10 cellular contexts compared by ENCODE assay signal in genomic region chr1:214558002-214558770, GRCh38. TPM values are rescaled to one million over a fixed set of nuclear protein-coding genes. Genes with fewer than 3 reads are reported as not detected.
DNase-seq lines count a peak whose midpoint lies in the region; ATAC-seq, FAIRE-seq and TF ChIP-seq lines count a peak whose summit lies in the region.
"Had no signal": no experiment of that assay in that cellular context is flagged by ENCODE, and none has a peak within 500 bp of the region (broad histone marks: within the 10 kb centered on the region; RNA-seq: fewer than 3 reads in every experiment).

No MANE protein-coding gene starts in this region.

- TF ChIP-seq CTCF in GM12878 (IDR thresholded peaks at IDR 0.05 in 2 of 3, conservative IDR thresholded peaks at IDR 0.05 in 1 of 3; ENCODE audit: control insufficient read depth in 2 of 3, extremely low read depth in 1 of 3, insufficient read depth in 1 of 3, low read depth in 3 of 3, low read length in 3 of 3) (no peak), upper lobe of right lung (IDR thresholded peaks at IDR 0.05) (no peak)

- in situ Hi-C loops in GM12878 (cut with MboI), result no loop called here

- H3K23ac ChIP-seq in trophoblast cell (ENCODE audit: low read length), result no peak overlapping the region

- no TSS peak for BruUV-seq in GM12878 (replicated peaks; lab: Mats Ljungman, UMichigan)

- RAD21 ChIA-PET in GM12878 (lab: Charles Lee; ENCODE audit: unreplicated experiment), result interaction anchor here (0.6 to 2.1 kb wide), 4 partner anchors 23 to 210 kb away, joined by 3 to 5 read pairs (median 4); no protein-coding TSS in a partner anchor

- TF ChIP-seq POLR2A in GM12878 (IDR thresholded peaks at IDR 0.05; ENCODE audit: low read depth, low read length), result no peak
- no peak for TF ChIP-seq POLR2A in GM12892 (IDR thresholded peaks at IDR 0.05; ENCODE audit: low read depth, low read length)

- no peak overlapping the region for H3K4ac ChIP-seq in trophoblast cell (ENCODE audit: low read depth, low read length)

- intact Hi-C loops in GM12878 (cut with micrococcal nuclease; ENCODE audit: unreplicated experiment), result loop anchor here (5.0 kb wide), 1 partner anchor 121 kb away; no protein-coding TSS in a partner anchor
- intact Hi-C loops in activated T-helper 2 cell treated with anti-CD3 and anti-CD28 coated beads, Interferon-gamma antibody, Interleukin-2, Interleukin-4, amounts not matched to agents 10 μg/mL and 5 μg/mL and 100 μg/mL, durations not matched to agents 14 hours and 24 hours and 36 hours (cut with micrococcal nuclease), result no loop called here
- intact Hi-C loops in upper lobe of right lung (cut with DNase I), result no loop called here

- POLR2A ChIA-PET in GM12878 (lab: Charles Lee), result interaction anchor here (0.6 to 1.8 kb wide), 2 partner anchors 10 to 12 kb away, joined by 4 to 6 read pairs; no protein-coding TSS in a partner anchor

- TF ChIP-seq RAD21 in GM12878 (IDR thresholded peaks at IDR 0.05; ENCODE audit: insufficient read depth, low read depth, low read length), result no peak

- no peak for DNase-seq in GM12878 (ENCODE audit: low read depth, low spot score)
- DNase-seq in trophoblast cell, result no peak
- DNase-seq in HUDEP-2 (lab: John Stamatoyannopoulos, UW; ENCODE audit: unreplicated experiment in 76 of 76), result no peak
- DNase-seq in activated T-helper 2 cell treated with anti-CD3 and anti-CD28 coated beads, Interferon-gamma antibody, Interleukin-2, Interleukin-4, amounts not matched to agents 10 μg/mL and 5 μg/mL and 100 μg/mL, durations not matched to agents 14 hours and 24 hours and 36 hours (ENCODE audit: low spot score), result no peak
- no peak for DNase-seq in GM12892 (ENCODE audit: insufficient read length)
- no peak for DNase-seq in upper lobe of right lung
- DNase-seq: MM.1S had no signal

- SMC1A ChIA-PET in GM12878 (lab: Charles Lee; ENCODE audit: uncharacterized antibody, unreplicated experiment), result interaction anchor here (2.0 to 8.2 kb wide), 3 partner anchors 8 to 17 kb away, joined by 4 to 64 read pairs (median 10); no protein-coding TSS in a partner anchor

- H3K9me3 ChIP-seq in GM12878 (replicated peaks; ENCODE audit: control insufficient read depth, insufficient read depth, low read length), result no peaks in the 10 kb centered on the region
- no peaks in the 10 kb centered on the region for H3K9me3 ChIP-seq in trophoblast cell (ENCODE audit: insufficient read depth, low read depth, low read length)
- no peaks in the 10 kb centered on the region for H3K9me3 ChIP-seq in upper lobe of right lung

- no peaks in the 10 kb centered on the region for H3K36me3 ChIP-seq in GM12878 (ENCODE audit: control insufficient read depth in 2 of 2, insufficient read depth in 2 of 2, low read length in 1 of 2)
- H3K36me3 ChIP-seq in trophoblast cell (ENCODE audit: control insufficient read depth in 1 of 2, insufficient read depth in 2 of 2, low read length in 2 of 2), result no peaks in the 10 kb centered on the region
- no peaks in the 10 kb centered on the region for H3K36me3 ChIP-seq in upper lobe of right lung
- H3K36me3 ChIP-seq: cardiac muscle cell had no signal

- no peaks in the 10 kb centered on the region; a peak in 1 of 4 replicates for H3K27me3 ChIP-seq in GM12878 (replicated peaks in 1 of 2; ENCODE audit: control insufficient read depth in 2 of 2, insufficient read depth in 2 of 2, low read length in 1 of 2)
- H3K27me3 ChIP-seq in trophoblast cell (ENCODE audit: insufficient read depth, low read length), result no peaks in the 10 kb centered on the region
- no peaks in the 10 kb centered on the region for H3K27me3 ChIP-seq in upper lobe of right lung
- H3K27me3 ChIP-seq: cardiac muscle cell had no signal

- H3K4me1 ChIP-seq in GM12878 (ENCODE audit: control insufficient read depth, insufficient read depth, low read length) (no peaks in the 10 kb centered on the region), trophoblast cell (ENCODE audit: control insufficient read depth in 1 of 2, insufficient read depth in 2 of 2, low read length in 2 of 2) (peaks cover 12 to 19% of the 10 kb centered on the region in 2 experiments), upper lobe of right lung (no peaks in the 10 kb centered on the region)

- H3K4me1 Mint-ChIP-seq in activated T-helper 2 cell treated with anti-CD3 and anti-CD28 coated beads, Interferon-gamma antibody, Interleukin-2, Interleukin-4, amounts not matched to agents 10 μg/mL and 5 μg/mL and 100 μg/mL, durations not matched to agents 14 hours and 24 hours and 36 hours (ENCODE audit: low read depth), result peaks cover 13% of the 10 kb centered on the region

- no peak for TF ChIP-seq EP300 in GM12878 (IDR thresholded peaks at IDR 0.05; ENCODE audit: borderline replicate concordance in 1 of 2, control insufficient read depth in 1 of 2, low read depth in 2 of 2, low read length in 2 of 2)

- WGBS in GM12878 (ENCODE audit: insufficient coverage, insufficient replicate concordance, low lambda C conversion rate, missing lambda C conversion rate), result 3% methylated on average over 8 of the region's 8 CpGs
- no CpG with 5 or more reads among the region's 8 CpGs for WGBS in trophoblast cell (ENCODE audit: extremely low coverage, insufficient coverage, insufficient read length)

- H2BK5ac ChIP-seq in trophoblast cell (ENCODE audit: low read depth, low read length, poor library complexity), result peak overlapping the region; percentile 75

- H3K9ac ChIP-seq in GM12878 (ENCODE audit: control insufficient read depth, insufficient read depth, low read length) (no peak overlapping the region), trophoblast cell (ENCODE audit: low read length) (no peak overlapping the region)

- H3K4me3 ChIP-seq in GM12878 (no peak overlapping the region), trophoblast cell (ENCODE audit: low read depth, low read length) (no peak overlapping the region), upper lobe of right lung (no peak overlapping the region)
- H3K4me3 ChIP-seq: cardiac muscle cell had no signal

- ATAC-seq in GM19395 (IDR thresholded peaks at IDR 0.05; ENCODE audit: unreplicated experiment) (peak; percentile 58), HG03442 (IDR thresholded peaks at IDR 0.05; ENCODE audit: unreplicated experiment) (peak; percentile 57), GM12878 (peak; percentile 69), upper lobe of right lung (no peak)

- no peak overlapping the region for H2AFZ ChIP-seq in GM12878 (ENCODE audit: control insufficient read depth, low read depth, low read length)
- no peak overlapping the region for H2AFZ ChIP-seq in trophoblast cell (ENCODE audit: insufficient read depth, low read length, poor library complexity)

- H2BK120ac ChIP-seq in trophoblast cell (ENCODE audit: insufficient read depth, low read length, poor library complexity), result peak overlapping the region; percentile 94

- peak overlapping the region; percentile 9 for H3K18ac ChIP-seq in trophoblast cell (ENCODE audit: low read length)

- no peak overlapping the region for H3K27ac ChIP-seq in GM12878 (ENCODE audit: control insufficient read depth, insufficient read depth)
- H3K27ac ChIP-seq in trophoblast cell (ENCODE audit: low read depth, low read length), result peak overlapping the region; percentile 79
- H3K27ac ChIP-seq in upper lobe of right lung, result no peak overlapping the region
- H3K27ac ChIP-seq: cardiac muscle cell had no signal

- no peak overlapping the region for H4K12ac ChIP-seq in trophoblast cell (ENCODE audit: low read depth, low read length)

- H3K4me2 ChIP-seq in GM12878 (ENCODE audit: control insufficient read depth, insufficient read depth) (no peak overlapping the region), trophoblast cell (ENCODE audit: low read length) (no peak overlapping the region)

- H4K91ac ChIP-seq in trophoblast cell (ENCODE audit: low read depth, low read length), result peak overlapping the region; percentile 77

- no peaks in the 10 kb centered on the region for H3K9me3 Mint-ChIP-seq in activated T-helper 2 cell treated with anti-CD3 and anti-CD28 coated beads, Interferon-gamma antibody, Interleukin-2, Interleukin-4, amounts not matched to agents 10 μg/mL and 5 μg/mL and 100 μg/mL, durations not matched to agents 14 hours and 24 hours and 36 hours

- H4K20me1 ChIP-seq in GM12878 (ENCODE audit: control insufficient read depth, insufficient read depth), result no peaks in the 10 kb centered on the region

- H4K8ac ChIP-seq in trophoblast cell (ENCODE audit: low read depth, low read length), result peak overlapping the region; percentile 11

- no peak for FAIRE-seq in GM12878 (lab: Jason Lieb, UNC)
- no peak for FAIRE-seq in GM12892 (lab: Jason Lieb, UNC)

- H3K14ac ChIP-seq in trophoblast cell (ENCODE audit: low read length), result peak overlapping the region; percentile 13

- peak overlapping the region; percentile 24 for H2BK12ac ChIP-seq in trophoblast cell (ENCODE audit: low read length)

- H3K4me3 Mint-ChIP-seq in activated T-helper 2 cell treated with anti-CD3 and anti-CD28 coated beads, Interferon-gamma antibody, Interleukin-2, Interleukin-4, amounts not matched to agents 10 μg/mL and 5 μg/mL and 100 μg/mL, durations not matched to agents 14 hours and 24 hours and 36 hours (ENCODE audit: low read depth), result no peak overlapping the region

- H3K79me2 ChIP-seq in GM12878 (ENCODE audit: control insufficient read depth, insufficient read depth, low read length) (no peaks in the 10 kb centered on the region), trophoblast cell (ENCODE audit: control insufficient read depth, insufficient read depth, low read length, poor library complexity) (peaks cover 2% of the 10 kb centered on the region)

- H3K36me3 Mint-ChIP-seq in activated T-helper 2 cell treated with anti-CD3 and anti-CD28 coated beads, Interferon-gamma antibody, Interleukin-2, Interleukin-4, amounts not matched to agents 10 μg/mL and 5 μg/mL and 100 μg/mL, durations not matched to agents 14 hours and 24 hours and 36 hours (ENCODE audit: low read depth), result no peaks in the 10 kb centered on the region

- peaks cover 8% of the 10 kb centered on the region for H3K27me3 Mint-ChIP-seq in activated T-helper 2 cell treated with anti-CD3 and anti-CD28 coated beads, Interferon-gamma antibody, Interleukin-2, Interleukin-4, amounts not matched to agents 10 μg/mL and 5 μg/mL and 100 μg/mL, durations not matched to agents 14 hours and 24 hours and 36 hours (ENCODE audit: low read depth)

- no peak overlapping the region for H3K27ac Mint-ChIP-seq in activated T-helper 2 cell treated with anti-CD3 and anti-CD28 coated beads, Interferon-gamma antibody, Interleukin-2, Interleukin-4, amounts not matched to agents 10 μg/mL and 5 μg/mL and 100 μg/mL, durations not matched to agents 14 hours and 24 hours and 36 hours

- H3K79me1 ChIP-seq in trophoblast cell (ENCODE audit: low read length), result peaks cover 12% of the 10 kb centered on the region

- no peak overlapping the region for H2AK5ac ChIP-seq in trophoblast cell (ENCODE audit: low read length)

- CTCF ChIA-PET in GM12878 (lab: Yijun Ruan, JAX), result interaction anchor here (0.6 to 1.7 kb wide), 2 partner anchors 9 to 191 kb away, joined by 3 to 6 read pairs; no protein-coding TSS in a partner anchor

RNA-seq across cellular contexts. Expression of gene PTPN14, which starts 6.8 kb away (rescaled TPM):
- total RNA-seq in GM12878 (2013; cell fraction: nucleolus; rRNA removed), result 0.42 and 0.73 TPM in 2 replicates
- total RNA-seq in GM12878 (2014; rRNA removed), result 0.44 and 0.68 TPM in 2 replicates
- 0.45 and 0.74 TPM in 2 replicates for total RNA-seq in GM12878 (2014; rRNA removed; fragmentation: Illumina TruSeq; extraction: Trizol)
- total RNA-seq in GM12878 (2021), result 2.0 and 2.2 TPM in 2 replicates
- 0.12 TPM for polyA plus RNA-seq in GM12878 (2011; ENCODE audit: low read depth)
- 5.1 and 5.4 TPM in 2 replicates for polyA plus RNA-seq in GM12878 (2011; rRNA removed)
- polyA plus RNA-seq in GM12878 (2011; cell fraction: cytosol; rRNA removed), result 4.6 and 5.0 TPM in 2 replicates
- 5.8 and 6.3 TPM in 2 replicates for polyA plus RNA-seq in GM12878 (2011; cell fraction: nucleus; rRNA removed)
- polyA plus RNA-seq in GM12878 (2012), result 0.11 and 0.20 TPM in 2 replicates
- 0.40 and 0.43 TPM in 2 replicates for polyA plus RNA-seq in GM12878 (2014; fragmentation: Illumina TruSeq; extraction: Trizol)
- under 1 TPM; 0.05 to 0.14 TPM for polyA plus RNA-seq in GM12878 (2014; fragmentation: Nextera tagmentation; extraction: Ambion mirVana)
- 0.42 and 0.43 TPM in 2 replicates for polyA plus RNA-seq in GM12878 (2014; rRNA removed)
- polyA plus RNA-seq in GM12878 (2016; fragmentation: Nextera tagmentation; extraction: Ambion mirVana), result under 1 TPM; 0.44 to 0.58 TPM
- polyA minus RNA-seq in GM12878 (2011; rRNA and poly(A)+ RNA removed), result 17.4 and 20.8 TPM in 2 replicates
- 7.2 and 7.6 TPM in 2 replicates for polyA minus RNA-seq in GM12878 (2011; cell fraction: cytosol; rRNA and poly(A)+ RNA removed)
- polyA minus RNA-seq in GM12878 (2011; cell fraction: nucleus; rRNA and poly(A)+ RNA removed), result 8.6 and 14.7 TPM in 2 replicates
- 40.3 and 40.4 TPM in 2 replicates for polyA plus RNA-seq in trophoblast cell (2013)
- total RNA-seq in activated T-helper 2 cell treated with anti-CD3 and anti-CD28 coated beads, Interferon-gamma antibody, Interleukin-2, Interleukin-4, amounts not matched to agents 10 μg/mL and 5 μg/mL and 100 μg/mL, durations not matched to agents 14 hours and 24 hours and 36 hours, result 71.4 and 75.6 TPM in 2 replicates
- polyA plus RNA-seq in GM12892 (2012; ENCODE audit: missing spikeins), result 0.59 TPM
- total RNA-seq in upper lobe of right lung, result 43.7 TPM

RNA-seq across cellular contexts. Expression of gene CENPF, which starts 44.8 kb away (rescaled TPM):
- 49.6 and 51.6 TPM in 2 replicates for total RNA-seq in GM12878 (2013; cell fraction: nucleolus; rRNA removed)
- 49.5 and 55.4 TPM in 2 replicates for total RNA-seq in GM12878 (2014; rRNA removed)
- total RNA-seq in GM12878 (2014; rRNA removed; fragmentation: Illumina TruSeq; extraction: Trizol), result 124 and 132 TPM in 2 replicates
- total RNA-seq in GM12878 (2021), result 73.1 and 85.0 TPM in 2 replicates
- polyA plus RNA-seq in GM12878 (2011; ENCODE audit: low read depth), result 17.7 TPM
- 42.0 and 83.6 TPM in 2 replicates for polyA plus RNA-seq in GM12878 (2011; rRNA removed)
- polyA plus RNA-seq in GM12878 (2011; cell fraction: cytosol; rRNA removed), result 19.7 and 19.8 TPM in 2 replicates
- polyA plus RNA-seq in GM12878 (2011; cell fraction: nucleus; rRNA removed), result 62.4 and 63.9 TPM in 2 replicates
- polyA plus RNA-seq in GM12878 (2012), result 23.3 and 40.5 TPM in 2 replicates
- 95.7 and 101 TPM in 2 replicates for polyA plus RNA-seq in GM12878 (2014; fragmentation: Illumina TruSeq; extraction: Trizol)
- 10 to 100 TPM; 26.0 to 68.0 TPM for polyA plus RNA-seq in GM12878 (2014; fragmentation: Nextera tagmentation; extraction: Ambion mirVana)
- 38.5 and 51.0 TPM in 2 replicates for polyA plus RNA-seq in GM12878 (2014; rRNA removed)
- 10 to 100 TPM; 90.9 to 95.1 TPM for polyA plus RNA-seq in GM12878 (2016; fragmentation: Nextera tagmentation; extraction: Ambion mirVana)
- polyA minus RNA-seq in GM12878 (2011; rRNA and poly(A)+ RNA removed), result 25.7 and 32.0 TPM in 2 replicates
- 22.6 and 25.8 TPM in 2 replicates for polyA minus RNA-seq in GM12878 (2011; cell fraction: cytosol; rRNA and poly(A)+ RNA removed)
- polyA minus RNA-seq in GM12878 (2011; cell fraction: nucleus; rRNA and poly(A)+ RNA removed), result 21.8 and 28.6 TPM in 2 replicates
- polyA plus RNA-seq in trophoblast cell (2013), result 38.9 and 49.2 TPM in 2 replicates
- 77.1 and 85.9 TPM in 2 replicates for total RNA-seq in activated T-helper 2 cell treated with anti-CD3 and anti-CD28 coated beads, Interferon-gamma antibody, Interleukin-2, Interleukin-4, amounts not matched to agents 10 μg/mL and 5 μg/mL and 100 μg/mL, durations not matched to agents 14 hours and 24 hours and 36 hours
- polyA plus RNA-seq in GM12892 (2012; ENCODE audit: missing spikeins), result 27.2 TPM
- 1.5 TPM for total RNA-seq in upper lobe of right lung

Comparison
In these comparisons a context has a peak if more than half of its experiments do, and no peak if none do; other contexts are left out.
1. RNA of gene PTPN14, which starts 6.8 kb away (total RNA-seq): 71.4 to 75.6 TPM in activated T-helper 2 cell treated with anti-CD3 and anti-CD28 coated beads, Interferon-gamma antibody, Interleukin-2, Interleukin-4, amounts not matched to agents 10 μg/mL and 5 μg/mL and 100 μg/mL, durations not matched to agents 14 hours and 24 hours and 36 hours and 43.7 TPM in upper lobe of right lung (single experiment); 0.42 to 2.2 TPM in GM12878; every median in the first group is over 10 times any median in the second.
2. RNA of gene CENPF, which starts 44.8 kb away (total RNA-seq): 77.1 to 85.9 TPM in activated T-helper 2 cell treated with anti-CD3 and anti-CD28 coated beads, Interferon-gamma antibody, Interleukin-2, Interleukin-4, amounts not matched to agents 10 μg/mL and 5 μg/mL and 100 μg/mL, durations not matched to agents 14 hours and 24 hours and 36 hours and 49.5 to 132 TPM in GM12878; 1.5 TPM in upper lobe of right lung (single experiment); every median in the first group is over 10 times any median in the second.